16 cellular contexts compared by ENCODE assay signal in genomic region chr15:40795019-40795418, GRCh38. TPM values are rescaled to one million over a fixed set of nuclear protein-coding genes. Genes with fewer than 3 reads are reported as not detected.
DNase-seq lines count a peak whose midpoint lies in the region; ATAC-seq, FAIRE-seq and TF ChIP-seq lines count a peak whose summit lies in the region.
"Had no signal": no experiment of that assay in that cellular context is flagged by ENCODE, and none has a peak within 500 bp of the region (broad histone marks: within the 10 kb centered on the region; RNA-seq: fewer than 3 reads in every experiment).

No MANE protein-coding gene starts in this region.

- H3K9me3 Mint-ChIP-seq in activated naive CD4-positive, alpha-beta T cell treated with anti-CD3 and anti-CD28 coated beads for 36 hours = no peaks in the 10 kb centered on the region
- H3K9me3 Mint-ChIP-seq: H9 had no signal

- WGBS in HepG2 (ENCODE audit: low lambda C conversion rate) = 87% methylated on average over 8 of the region's 8 CpGs

- TF ChIP-seq CTCF in HCT116 (IDR thresholded peaks at IDR 0.05 in 2 of 3, conservative IDR thresholded peaks at IDR 0.05 in 1 of 3; ENCODE audit: borderline replicate concordance in 1 of 3, insufficient read depth in 1 of 3, low read depth in 2 of 3, low read length in 2 of 3) = no peak
- no peak for TF ChIP-seq CTCF in VCaP (conservative IDR thresholded peaks at IDR 0.05)
- no peak for TF ChIP-seq CTCF in HepG2 (CRISPR knock-in tag; IDR thresholded peaks at IDR 0.05)

- H3K27ac Mint-ChIP-seq in activated naive CD4-positive, alpha-beta T cell treated with anti-CD3 and anti-CD28 coated beads for 36 hours = no peak overlapping the region

- no peak overlapping the region for H3K9ac ChIP-seq in HCT116 (ENCODE audit: low read length)
- H3K9ac ChIP-seq in HepG2 (ENCODE audit: insufficient read depth, low read depth, low read length) = no peak overlapping the region

- no peak overlapping the region for H2AFZ ChIP-seq in HCT116 (ENCODE audit: low read depth, low read length, poor library complexity, severe bottlenecking)
- no peak overlapping the region for H2AFZ ChIP-seq in HepG2 (ENCODE audit: low read length)

- H3K36me3 ChIP-seq in HCT116 (ENCODE audit: control insufficient read depth in 1 of 2, insufficient read depth in 2 of 2, low read length in 2 of 2) (no peaks in the 10 kb centered on the region), HepG2 (replicated peaks in 1 of 2; ENCODE audit: control insufficient read depth in 1 of 2, insufficient read depth in 2 of 2, low read length in 2 of 2) (peaks cover 0 to 4% of the 10 kb centered on the region in 2 experiments; a peak in 1 of 5 replicates), SJCRH30 (peaks cover 2% of the 10 kb centered on the region)

- no peak for TF ChIP-seq EP300 in HepG2 (IDR thresholded peaks at IDR 0.05; ENCODE audit: low read depth in 2 of 2, low read length in 2 of 2)
- no peak for TF ChIP-seq EP300 in HepG2 (CRISPR knock-in tag; IDR thresholded peaks at IDR 0.05; ENCODE audit: borderline replicate concordance)

- RAD21 ChIA-PET in HCT116 (lab: Charles Lee; ENCODE audit: low non-redundant PET in 1 of 2, low total read pairs in 2 of 2, uncharacterized antibody in 2 of 2, unreplicated experiment in 2 of 2) = interaction anchor here in 1 of 2 experiments (0.6 kb wide), 1 partner anchor 11 kb away, joined by 3 read pairs; no protein-coding TSS in a partner anchor

- H3K4me3 ChIP-seq in HCT116 (replicated peaks in 1 of 2; ENCODE audit: low read depth in 1 of 2, low read length in 2 of 2) (no peak overlapping the region), HepG2 (replicated peaks in 1 of 3; ENCODE audit: insufficient read depth in 1 of 3, low read depth in 2 of 3, low read length in 3 of 3) (no peak overlapping the region), SJCRH30 (no peak overlapping the region)

- H3K27ac ChIP-seq in HCT116 (ENCODE audit: low read depth, low read length) (no peak overlapping the region), VCaP (peak overlapping the region; percentile 65), HepG2 (ENCODE audit: extremely low read length, insufficient read depth, low read length) (peak overlapping the region; percentile 42), SJCRH30 (no peak overlapping the region)

- intact Hi-C loops in HCT116 (cut with micrococcal nuclease) = no loop called here
- intact Hi-C loops in HepG2 (cut with micrococcal nuclease; ENCODE audit: unreplicated experiment) = no loop called here
- intact Hi-C loops in activated naive CD4-positive, alpha-beta T cell treated with anti-CD3 and anti-CD28 coated beads for 36 hours (cut with micrococcal nuclease) = no loop called here

- H3K27me3 Mint-ChIP-seq in activated naive CD4-positive, alpha-beta T cell treated with anti-CD3 and anti-CD28 coated beads for 36 hours (ENCODE audit: low read depth) = no peaks in the 10 kb centered on the region

- no peaks in the 10 kb centered on the region for H4K20me1 ChIP-seq in HCT116 (ENCODE audit: insufficient read depth)
- H4K20me1 ChIP-seq in HepG2 (ENCODE audit: insufficient read depth, low read length) = no peaks in the 10 kb centered on the region

- CTCF ChIA-PET in HCT116 (lab: Charles Lee) = no interaction called here
- CTCF ChIA-PET in HepG2 (lab: Yijun Ruan, JAX; ENCODE audit: low intra/inter-chr PET ratio, low total read pairs) = no interaction called here
- CTCF ChIA-PET in activated naive CD4-positive, alpha-beta T cell treated with anti-CD3 and anti-CD28 coated beads for 36 hours (lab: Charles Lee) = no interaction called here

- DNase-seq in HCT116 (ENCODE audit: low read depth, low spot score) (no peak), HepG2 (ENCODE audit: low spot score) (no peak), GM19239 (ENCODE audit: insufficient read length, low spot score) (no peak), SJCRH30 (no peak)
- DNase-seq in activated naive CD4-positive, alpha-beta T cell treated with anti-CD3 and anti-CD28 coated beads for 36 hours = no peak
- DNase-seq: C1 segment of cervical spinal cord, DMS 273 treated with DMSO at 0.1 percent for 48 hours, H9, MM.1S, NCI-H1105, NCI-H1694 treated with DMSO at 0.1 percent for 48 hours, NCI-H345, NCI-H526 treated with DMSO at 0.1 percent for 48 hours had no signal

- FAIRE-seq in HepG2 (lab: Jason Lieb, UNC) (no peak), GM19239 (lab: Jason Lieb, UNC) (no peak)

- POLR2A ChIA-PET in HCT116 (lab: Charles Lee) = interaction anchor here (1.0 to 2.7 kb wide), 2 partner anchors 10 to 12 kb away, joined by 3 to 9 read pairs; partner anchors contain the start of genes DNAJC17 and ZFYVE19
- POLR2A ChIA-PET in HepG2 (lab: Yijun Ruan, JAX) = interaction anchor here (2.0 kb wide), 1 partner anchor 12 kb away, joined by 8 read pairs; the partner anchor contains the start of genes DNAJC17 and ZFYVE19

- no peak for TF ChIP-seq RAD21 in HCT116 (IDR thresholded peaks at IDR 0.05; ENCODE audit: low read depth)
- TF ChIP-seq RAD21 in HepG2 (CRISPR knock-in tag; IDR thresholded peaks at IDR 0.05) = no peak

- no peak overlapping the region for H3K4me3 Mint-ChIP-seq in activated naive CD4-positive, alpha-beta T cell treated with anti-CD3 and anti-CD28 coated beads for 36 hours
- H3K4me3 Mint-ChIP-seq: H9 had no signal

- H3K4me1 Mint-ChIP-seq in activated naive CD4-positive, alpha-beta T cell treated with anti-CD3 and anti-CD28 coated beads for 36 hours (ENCODE audit: low read depth) = peaks cover 37% of the 10 kb centered on the region

- no TSS peak for BruUV-seq in HCT116 (replicated peaks; lab: Mats Ljungman, UMichigan)
- no TSS peak for BruUV-seq in HepG2 (replicated peaks; lab: Mats Ljungman, UMichigan)

- H3K79me2 ChIP-seq in HCT116 (ENCODE audit: insufficient read depth, low read length) (peaks cover 59% of the 10 kb centered on the region), HepG2 (ENCODE audit: insufficient read depth, low read length) (peaks cover 16% of the 10 kb centered on the region)

- H3K36me3 Mint-ChIP-seq in activated naive CD4-positive, alpha-beta T cell treated with anti-CD3 and anti-CD28 coated beads for 36 hours (ENCODE audit: low read depth) = peaks cover 10% of the 10 kb centered on the region

- no peaks in the 10 kb centered on the region for H3K9me3 ChIP-seq in HCT116 (ENCODE audit: control insufficient read depth in 1 of 2, insufficient read depth in 1 of 2, low read depth in 1 of 2, low read length in 2 of 2)
- no peaks in the 10 kb centered on the region for H3K9me3 ChIP-seq in HepG2 (ENCODE audit: low read length)
- no peaks in the 10 kb centered on the region for H3K9me3 ChIP-seq in SJCRH30 (replicated peaks)

- H3K27me3 ChIP-seq in HCT116 (ENCODE audit: insufficient read depth, low read length) (no peaks in the 10 kb centered on the region), HepG2 (ENCODE audit: control insufficient read depth in 1 of 2, insufficient read depth in 2 of 2, low read length in 2 of 2) (no peaks in the 10 kb centered on the region), SJCRH30 (no peaks in the 10 kb centered on the region)

- ATAC-seq in HCT116 (no peak), HepG2 (no peak)

- H3K4me2 ChIP-seq in HCT116 (ENCODE audit: low read length) (peak overlapping the region; percentile 17; the same call in 1 of the 2 replicates), HepG2 (ENCODE audit: low read depth, low read length) (no peak overlapping the region)

- H3K4me1 ChIP-seq in HCT116 (ENCODE audit: control insufficient read depth in 1 of 2, insufficient read depth in 2 of 2, low read length in 2 of 2) (peaks cover 74 to 88% of the 10 kb centered on the region in 2 experiments), HepG2 (ENCODE audit: insufficient read depth, low read length) (peaks cover 50% of the 10 kb centered on the region), SJCRH30 (no peaks in the 10 kb centered on the region; the same call in 1 of the 2 replicates)

- no peak for TF ChIP-seq POLR2A in HCT116 (IDR thresholded peaks at IDR 0.05; ENCODE audit: borderline replicate concordance, extremely low read depth, insufficient read depth, insufficient read length)
- TF ChIP-seq POLR2A in HepG2 (IDR thresholded peaks at IDR 0.05; ENCODE audit: insufficient read depth in 1 of 2, low read depth in 2 of 2, low read length in 2 of 2) = no peak

- H3K9me2 ChIP-seq in HCT116 (ENCODE audit: insufficient read depth) = no peaks in the 10 kb centered on the region

- in situ Hi-C loops in HepG2 (cut with HindIII; ENCODE audit: extremely low pct_ligation_motif_present, low pct_unique_long_range_greater_than_20kb) = no loop called here

RNA-seq across cellular contexts. Expression of gene ZFYVE19, which starts 11.9 kb away (rescaled TPM):
- total RNA-seq in HCT116 (2021; ENCODE audit: unreplicated experiment) (29.1 TPM), HepG2 (2016; rRNA removed; fragmentation: Illumina TruSeq; extraction: Trizol) (19.2 and 23.3 TPM in 2 replicates)
- polyA plus RNA-seq in HCT116 (2012) = 36.0 and 37.7 TPM in 2 replicates
- 8.3 and 9.4 TPM in 2 replicates for total RNA-seq in HepG2 (2016; cell fraction: cytosol; rRNA removed; fragmentation: Illumina TruSeq; extraction: Trizol; ENCODE audit: low read depth)
- total RNA-seq in HepG2 (2016; cell fraction: insoluble cytoplasmic fraction; rRNA removed; fragmentation: Illumina TruSeq; extraction: Trizol) = 18.8 and 22.2 TPM in 2 replicates
- total RNA-seq in HepG2 (2016; cell fraction: membrane; rRNA removed; fragmentation: Illumina TruSeq; extraction: Trizol) = 14.4 and 14.9 TPM in 2 replicates
- total RNA-seq in HepG2 (2016; cell fraction: nucleus; rRNA removed; fragmentation: Illumina TruSeq; extraction: Trizol) = 20.2 and 21.1 TPM in 2 replicates
- 44.0 and 55.3 TPM in 2 replicates for polyA plus RNA-seq in HepG2 (2011; rRNA removed)
- polyA plus RNA-seq in HepG2 (2011; cell fraction: cytosol; rRNA removed) = 40.1 and 40.5 TPM in 2 replicates
- polyA plus RNA-seq in HepG2 (2011; cell fraction: nucleus; rRNA removed) = 167 and 208 TPM in 2 replicates
- polyA plus RNA-seq in HepG2 (2012) = 19.2 and 22.5 TPM in 2 replicates
- 6.8 and 9.0 TPM in 2 replicates for polyA plus RNA-seq in HepG2 (2016; cell fraction: cytosol; fragmentation: Illumina TruSeq; extraction: Trizol; ENCODE audit: low read depth)
- polyA plus RNA-seq in HepG2 (2016; cell fraction: insoluble cytoplasmic fraction; fragmentation: Illumina TruSeq; extraction: Trizol; ENCODE audit: low read depth) = 21.3 TPM in 2 replicates
- 11.2 and 14.4 TPM in 2 replicates for polyA plus RNA-seq in HepG2 (2016; cell fraction: membrane; fragmentation: Illumina TruSeq; extraction: Trizol; ENCODE audit: low read depth)
- polyA plus RNA-seq in HepG2 (2016; cell fraction: nucleus; fragmentation: Illumina TruSeq; extraction: Trizol; ENCODE audit: insufficient read depth, low read depth) = 60.8 and 65.3 TPM in 2 replicates
- 25.9 and 65.3 TPM in 2 replicates for polyA minus RNA-seq in HepG2 (2011; rRNA and poly(A)+ RNA removed; ENCODE audit: low replicate concordance)
- polyA minus RNA-seq in HepG2 (2011; cell fraction: cytosol; rRNA and poly(A)+ RNA removed) = 7.5 and 9.9 TPM in 2 replicates
- 24.6 and 30.2 TPM in 2 replicates for polyA minus RNA-seq in HepG2 (2011; cell fraction: nucleus; rRNA and poly(A)+ RNA removed)
- total RNA-seq in activated naive CD4-positive, alpha-beta T cell treated with anti-CD3 and anti-CD28 coated beads for 36 hours = 10 to 100 TPM; 15.4 to 17.0 TPM
- total RNA-seq in SJCRH30 (2014; rRNA removed; shearing (Covaris generic)) = 10.6 and 14.1 TPM in 2 replicates

RNA-seq across cellular contexts. Expression of gene DNAJC17, which starts 12.3 kb away (rescaled TPM):
- 36.1 TPM for total RNA-seq in HCT116 (2021; ENCODE audit: unreplicated experiment)
- 37.1 and 40.5 TPM in 2 replicates for polyA plus RNA-seq in HCT116 (2012)
- total RNA-seq in HepG2 (2016; rRNA removed; fragmentation: Illumina TruSeq; extraction: Trizol) = 26.5 and 30.2 TPM in 2 replicates
- total RNA-seq in HepG2 (2016; cell fraction: cytosol; rRNA removed; fragmentation: Illumina TruSeq; extraction: Trizol; ENCODE audit: low read depth) = 6.4 and 7.8 TPM in 2 replicates
- total RNA-seq in HepG2 (2016; cell fraction: insoluble cytoplasmic fraction; rRNA removed; fragmentation: Illumina TruSeq; extraction: Trizol) = 30.1 and 30.4 TPM in 2 replicates
- total RNA-seq in HepG2 (2016; cell fraction: membrane; rRNA removed; fragmentation: Illumina TruSeq; extraction: Trizol) = 7.4 and 8.6 TPM in 2 replicates
- total RNA-seq in HepG2 (2016; cell fraction: nucleus; rRNA removed; fragmentation: Illumina TruSeq; extraction: Trizol) = 17.9 and 19.3 TPM in 2 replicates
- 22.2 and 23.0 TPM in 2 replicates for polyA plus RNA-seq in HepG2 (2011; rRNA removed)
- polyA plus RNA-seq in HepG2 (2011; cell fraction: cytosol; rRNA removed) = 25.4 and 31.1 TPM in 2 replicates
- 71.0 and 88.9 TPM in 2 replicates for polyA plus RNA-seq in HepG2 (2011; cell fraction: nucleus; rRNA removed)
- 15.6 and 17.8 TPM in 2 replicates for polyA plus RNA-seq in HepG2 (2012)
- 4.4 TPM in 2 replicates for polyA plus RNA-seq in HepG2 (2016; cell fraction: cytosol; fragmentation: Illumina TruSeq; extraction: Trizol; ENCODE audit: low read depth)
- polyA plus RNA-seq in HepG2 (2016; cell fraction: insoluble cytoplasmic fraction; fragmentation: Illumina TruSeq; extraction: Trizol; ENCODE audit: low read depth) = 27.5 and 28.1 TPM in 2 replicates
- polyA plus RNA-seq in HepG2 (2016; cell fraction: membrane; fragmentation: Illumina TruSeq; extraction: Trizol; ENCODE audit: low read depth) = 3.8 and 5.1 TPM in 2 replicates
- 36.5 and 39.9 TPM in 2 replicates for polyA plus RNA-seq in HepG2 (2016; cell fraction: nucleus; fragmentation: Illumina TruSeq; extraction: Trizol; ENCODE audit: insufficient read depth, low read depth)
- polyA minus RNA-seq in HepG2 (2011; rRNA and poly(A)+ RNA removed; ENCODE audit: low replicate concordance) = 9.9 and 24.8 TPM in 2 replicates
- polyA minus RNA-seq in HepG2 (2011; cell fraction: cytosol; rRNA and poly(A)+ RNA removed) = 5.3 and 10.7 TPM in 2 replicates
- polyA minus RNA-seq in HepG2 (2011; cell fraction: nucleus; rRNA and poly(A)+ RNA removed) = 27.2 and 33.7 TPM in 2 replicates
- total RNA-seq in activated naive CD4-positive, alpha-beta T cell treated with anti-CD3 and anti-CD28 coated beads for 36 hours = 10 to 100 TPM; 25.9 to 28.1 TPM
- 35.0 and 43.5 TPM in 2 replicates for total RNA-seq in SJCRH30 (2014; rRNA removed; shearing (Covaris generic))

RNA-seq across cellular contexts. Expression of gene C15orf62, which starts 25.2 kb away (rescaled TPM):
- total RNA-seq in HCT116 (2021; ENCODE audit: unreplicated experiment) = 0.10 TPM
- polyA plus RNA-seq in HCT116 (2012) = 0.69 and 0.74 TPM in 2 replicates
- total RNA-seq in HepG2 (2016; rRNA removed; fragmentation: Illumina TruSeq; extraction: Trizol) = 0.34 and 0.51 TPM in 2 replicates
- not detected in 2 replicates for total RNA-seq in HepG2 (2016; cell fraction: cytosol; rRNA removed; fragmentation: Illumina TruSeq; extraction: Trizol; ENCODE audit: low read depth)
- 0.24 and 0.67 TPM in 2 replicates for total RNA-seq in HepG2 (2016; cell fraction: insoluble cytoplasmic fraction; rRNA removed; fragmentation: Illumina TruSeq; extraction: Trizol)
- 0.12 and 0.14 TPM in 2 replicates for total RNA-seq in HepG2 (2016; cell fraction: membrane; rRNA removed; fragmentation: Illumina TruSeq; extraction: Trizol)
- total RNA-seq in HepG2 (2016; cell fraction: nucleus; rRNA removed; fragmentation: Illumina TruSeq; extraction: Trizol) = 0.97 and 1.1 TPM in 2 replicates
- polyA plus RNA-seq in HepG2 (2011; rRNA removed) = 1.0 and 1.1 TPM in 2 replicates
- polyA plus RNA-seq in HepG2 (2011; cell fraction: cytosol; rRNA removed) = 0.38 and 0.59 TPM in 2 replicates
- polyA plus RNA-seq in HepG2 (2011; cell fraction: nucleus; rRNA removed) = 2.6 and 3.2 TPM in 2 replicates
- 1.3 and 1.5 TPM in 2 replicates for polyA plus RNA-seq in HepG2 (2012)
- not detected in 2 replicates for polyA plus RNA-seq in HepG2 (2016; cell fraction: cytosol; fragmentation: Illumina TruSeq; extraction: Trizol; ENCODE audit: low read depth)
- polyA plus RNA-seq in HepG2 (2016; cell fraction: insoluble cytoplasmic fraction; fragmentation: Illumina TruSeq; extraction: Trizol; ENCODE audit: low read depth) = 0.23 and 0.52 TPM in 2 replicates
- polyA plus RNA-seq in HepG2 (2016; cell fraction: membrane; fragmentation: Illumina TruSeq; extraction: Trizol; ENCODE audit: low read depth) = 0.17 and 0.19 TPM in 2 replicates
- polyA plus RNA-seq in HepG2 (2016; cell fraction: nucleus; fragmentation: Illumina TruSeq; extraction: Trizol; ENCODE audit: insufficient read depth, low read depth) = 1.7 and 2.1 TPM in 2 replicates
- 1.5 and 2.1 TPM in 2 replicates for polyA minus RNA-seq in HepG2 (2011; rRNA and poly(A)+ RNA removed; ENCODE audit: low replicate concordance)
- polyA minus RNA-seq in HepG2 (2011; cell fraction: cytosol; rRNA and poly(A)+ RNA removed) = 0.26 and 0.30 TPM in 2 replicates
- 2.8 and 3.6 TPM in 2 replicates for polyA minus RNA-seq in HepG2 (2011; cell fraction: nucleus; rRNA and poly(A)+ RNA removed)
- total RNA-seq in activated naive CD4-positive, alpha-beta T cell treated with anti-CD3 and anti-CD28 coated beads for 36 hours = under 1 TPM; 0.10 to 0.33 TPM
- total RNA-seq in SJCRH30 (2014; rRNA removed; shearing (Covaris generic)) = 0.10 and 0.14 TPM in 2 replicates

RNA-seq across cellular contexts. Expression of gene GCHFR, which starts 31.2 kb away (rescaled TPM):
- total RNA-seq in HCT116 (2021; ENCODE audit: unreplicated experiment) (1.5 TPM), HepG2 (2016; rRNA removed; fragmentation: Illumina TruSeq; extraction: Trizol) (92.4 and 93.1 TPM in 2 replicates)
- polyA plus RNA-seq in HCT116 (2012) = 0.95 and 1.5 TPM in 2 replicates
- total RNA-seq in HepG2 (2016; cell fraction: cytosol; rRNA removed; fragmentation: Illumina TruSeq; extraction: Trizol; ENCODE audit: low read depth) = 106 and 198 TPM in 2 replicates
- total RNA-seq in HepG2 (2016; cell fraction: insoluble cytoplasmic fraction; rRNA removed; fragmentation: Illumina TruSeq; extraction: Trizol) = 92.8 and 98.5 TPM in 2 replicates
- total RNA-seq in HepG2 (2016; cell fraction: membrane; rRNA removed; fragmentation: Illumina TruSeq; extraction: Trizol) = 116 and 181 TPM in 2 replicates
- 33.3 and 38.5 TPM in 2 replicates for total RNA-seq in HepG2 (2016; cell fraction: nucleus; rRNA removed; fragmentation: Illumina TruSeq; extraction: Trizol)
- polyA plus RNA-seq in HepG2 (2011; rRNA removed) = 51.5 and 55.8 TPM in 2 replicates
- 71.1 and 107 TPM in 2 replicates for polyA plus RNA-seq in HepG2 (2011; cell fraction: cytosol; rRNA removed)
- polyA plus RNA-seq in HepG2 (2011; cell fraction: nucleus; rRNA removed) = 36.7 and 39.2 TPM in 2 replicates
- 23.3 and 24.8 TPM in 2 replicates for polyA plus RNA-seq in HepG2 (2012)
- 113 and 197 TPM in 2 replicates for polyA plus RNA-seq in HepG2 (2016; cell fraction: cytosol; fragmentation: Illumina TruSeq; extraction: Trizol; ENCODE audit: low read depth)
- polyA plus RNA-seq in HepG2 (2016; cell fraction: insoluble cytoplasmic fraction; fragmentation: Illumina TruSeq; extraction: Trizol; ENCODE audit: low read depth) = 83.4 and 86.6 TPM in 2 replicates
- polyA plus RNA-seq in HepG2 (2016; cell fraction: membrane; fragmentation: Illumina TruSeq; extraction: Trizol; ENCODE audit: low read depth) = 98.6 and 148 TPM in 2 replicates
- polyA plus RNA-seq in HepG2 (2016; cell fraction: nucleus; fragmentation: Illumina TruSeq; extraction: Trizol; ENCODE audit: insufficient read depth, low read depth) = 46.0 and 55.2 TPM in 2 replicates
- 37.3 and 70.3 TPM in 2 replicates for polyA minus RNA-seq in HepG2 (2011; rRNA and poly(A)+ RNA removed; ENCODE audit: low replicate concordance)
- polyA minus RNA-seq in HepG2 (2011; cell fraction: cytosol; rRNA and poly(A)+ RNA removed) = 16.0 and 18.6 TPM in 2 replicates
- 13.9 and 15.3 TPM in 2 replicates for polyA minus RNA-seq in HepG2 (2011; cell fraction: nucleus; rRNA and poly(A)+ RNA removed)
- 10 to 100 TPM; 28.1 to 32.7 TPM for total RNA-seq in activated naive CD4-positive, alpha-beta T cell treated with anti-CD3 and anti-CD28 coated beads for 36 hours
- total RNA-seq in SJCRH30 (2014; rRNA removed; shearing (Covaris generic)) = not detected in 2 replicates

RNA-seq across cellular contexts. Expression of gene PPP1R14D, which starts 33.5 kb away (rescaled TPM):
- total RNA-seq in HCT116 (2021; ENCODE audit: unreplicated experiment) = not detected
- polyA plus RNA-seq in HCT116 (2012) = 0.09 TPM in 1 of 2 replicates, not detected in the other
- 0.49 and 0.53 TPM in 2 replicates for total RNA-seq in HepG2 (2016; rRNA removed; fragmentation: Illumina TruSeq; extraction: Trizol)
- total RNA-seq in HepG2 (2016; cell fraction: cytosol; rRNA removed; fragmentation: Illumina TruSeq; extraction: Trizol; ENCODE audit: low read depth) = not detected in 2 replicates
- total RNA-seq in HepG2 (2016; cell fraction: insoluble cytoplasmic fraction; rRNA removed; fragmentation: Illumina TruSeq; extraction: Trizol) = 0.52 and 0.55 TPM in 2 replicates
- total RNA-seq in HepG2 (2016; cell fraction: membrane; rRNA removed; fragmentation: Illumina TruSeq; extraction: Trizol) = 0.34 TPM in 2 replicates
- not detected in 2 replicates for total RNA-seq in HepG2 (2016; cell fraction: nucleus; rRNA removed; fragmentation: Illumina TruSeq; extraction: Trizol)
- 0.47 and 0.55 TPM in 2 replicates for polyA plus RNA-seq in HepG2 (2011; rRNA removed)
- 0.81 and 0.82 TPM in 2 replicates for polyA plus RNA-seq in HepG2 (2011; cell fraction: cytosol; rRNA removed)
- polyA plus RNA-seq in HepG2 (2011; cell fraction: nucleus; rRNA removed) = 0.35 and 0.62 TPM in 2 replicates
- polyA plus RNA-seq in HepG2 (2012) = 0.68 TPM in 2 replicates
- polyA plus RNA-seq in HepG2 (2016; cell fraction: cytosol; fragmentation: Illumina TruSeq; extraction: Trizol; ENCODE audit: low read depth) = not detected in 2 replicates
- 0.46 and 0.48 TPM in 2 replicates for polyA plus RNA-seq in HepG2 (2016; cell fraction: insoluble cytoplasmic fraction; fragmentation: Illumina TruSeq; extraction: Trizol; ENCODE audit: low read depth)
- polyA plus RNA-seq in HepG2 (2016; cell fraction: membrane; fragmentation: Illumina TruSeq; extraction: Trizol; ENCODE audit: low read depth) = not detected in 2 replicates
- not detected in 2 replicates for polyA plus RNA-seq in HepG2 (2016; cell fraction: nucleus; fragmentation: Illumina TruSeq; extraction: Trizol; ENCODE audit: insufficient read depth, low read depth)
- 0.21 TPM in 1 of 2 replicates, not detected in the other for polyA minus RNA-seq in HepG2 (2011; rRNA and poly(A)+ RNA removed; ENCODE audit: low replicate concordance)
- polyA minus RNA-seq in HepG2 (2011; cell fraction: cytosol; rRNA and poly(A)+ RNA removed) = not detected in 2 replicates
- 0.87 TPM in 1 of 2 replicates, not detected in the other for polyA minus RNA-seq in HepG2 (2011; cell fraction: nucleus; rRNA and poly(A)+ RNA removed)
- not detected for total RNA-seq in activated naive CD4-positive, alpha-beta T cell treated with anti-CD3 and anti-CD28 coated beads for 36 hours
- total RNA-seq in SJCRH30 (2014; rRNA removed; shearing (Covaris generic)) = not detected in 2 replicates
- total RNA-seq: A172, Daoy, H9 had no signal

Comparison
In these comparisons a context has a peak if more than half of its experiments do, and no peak if none do; other contexts are left out.
1. H3K27ac ChIP-seq: peak in VCaP (single experiment) and HepG2 (single experiment); none in HCT116 (single experiment) and SJCRH30 (single experiment).